17 cellular contexts compared by ENCODE assay signal in the genomic region with DNA sequence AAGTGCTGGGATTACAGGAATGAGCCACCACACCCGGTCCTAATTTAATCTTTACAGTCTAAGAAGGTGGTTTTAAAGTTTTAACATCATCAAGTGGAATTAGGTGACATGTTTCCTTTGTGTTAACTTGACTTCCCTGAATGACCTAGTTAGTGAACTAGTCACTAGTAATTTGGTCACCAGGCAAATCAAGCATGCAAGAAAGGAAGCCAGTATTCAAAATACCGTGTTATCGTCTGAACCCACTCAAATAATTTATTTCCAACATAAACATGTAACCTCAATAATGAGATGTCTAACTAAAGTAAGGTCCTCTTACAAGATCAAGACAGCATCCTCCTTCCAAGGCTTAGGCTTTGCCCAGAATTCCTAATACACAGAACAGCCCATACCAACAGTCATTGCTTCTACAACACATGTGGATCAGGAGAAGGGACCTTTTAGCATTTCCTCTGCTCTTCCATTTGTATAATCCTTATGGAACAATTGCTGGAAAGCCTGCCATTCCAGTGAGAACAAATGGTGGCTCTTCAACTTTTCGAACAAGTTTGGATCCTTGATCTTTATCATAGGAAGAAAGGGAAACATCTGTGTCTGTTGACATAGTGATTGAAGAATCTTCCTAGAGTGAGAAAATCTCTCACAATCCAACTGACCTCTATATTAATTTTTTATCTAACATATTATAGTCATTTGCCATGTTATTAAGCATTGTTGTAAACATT.
"Had no signal": no experiment of that assay in that cellular context is flagged by ENCODE, and none has a peak within 500 bp of the region (broad histone marks: within the 10 kb centered on the region; RNA-seq: fewer than 3 reads in every experiment).

No MANE protein-coding gene starts in this region.

- H3K27me3 ChIP-seq: adrenal gland, cardiac muscle cell, dorsolateral prefrontal cortex, pancreas, spleen, transverse colon, uterus had no signal

- H3K36me3 ChIP-seq: adrenal gland, cardiac muscle cell, pancreas, spleen, transverse colon, uterus had no signal

- FAIRE-seq: pancreas, TTC549 had no signal

- H3K27ac ChIP-seq: adrenal gland, cardiac muscle cell, pancreas, transverse colon, uterus had no signal

- DNase-seq: activated CD4-positive, alpha-beta T cell treated with anti-CD3 and anti-CD28 coated beads, Interleukin-2, amount 50 U/mL, for 4 hours; activated gamma-delta T cell treated with Interleukin-2 at 50 U/mL for 16 hours; adrenal gland; dorsolateral prefrontal cortex; foreskin melanocyte; glutamatergic neuron; hippocampal formation; islet precursor cell; left ventricle myocardium superior; naive thymus-derived CD8-positive, alpha-beta T cell; pancreas; spleen; stimulated activated naive CD4-positive, alpha-beta T cell treated with Interleukin-2 at 50 U/mL for 16 hours; transverse colon; uterus had no signal

- H3K4me1 ChIP-seq: uterus had no signal

- H3K9me3 ChIP-seq: adrenal gland, pancreas, spleen, transverse colon, uterus had no signal

- H3K4me3 ChIP-seq: adrenal gland, cardiac muscle cell, pancreas, spleen, transverse colon, uterus had no signal
